1 cellular context compared by ENCODE assay signal in genomic region chr16:85733839-85734170, GRCh38.
TF ChIP-seq lines count a peak whose summit lies in the region.

No MANE protein-coding gene starts in this region.

TF ChIP-seq in SK-N-SH treated with all-trans-retinoic acid at 6 μM for 48 hours, 23 proteins besides CTCF, POLR2A, EP300 and RAD21 (continued from another document):
- TF ChIP-seq TSHZ2 (CRISPR knock-in tag; IDR thresholded peaks at IDR 0.05) (no peak), TOX (CRISPR knock-in tag; IDR thresholded peaks at IDR 0.05; ENCODE audit: borderline replicate concordance) (no peak), ZFP3 (CRISPR knock-in tag; IDR thresholded peaks at IDR 0.05) (no peak), GLIS3 (CRISPR knock-in tag; IDR thresholded peaks at IDR 0.05) (no peak), OSR1 (CRISPR knock-in tag; IDR thresholded peaks at IDR 0.05) (no peak), BACH2 (CRISPR knock-in tag; IDR thresholded peaks at IDR 0.05; ENCODE audit: borderline replicate concordance) (no peak), PPARA (CRISPR knock-in tag; IDR thresholded peaks at IDR 0.05; ENCODE audit: borderline replicate concordance) (no peak), ZNF8 (CRISPR knock-in tag; IDR thresholded peaks at IDR 0.05) (no peak), CSDC2 (CRISPR knock-in tag; IDR thresholded peaks at IDR 0.05) (no peak)
